Comparison of ENCODE assay signal across 1 cellular context in genomic region chr3:23219117-23219516, GRCh38.
TF ChIP-seq lines count a peak whose summit lies in the region.

No MANE protein-coding gene starts in this region.

TF ChIP-seq in liver, 16 proteins besides CTCF, POLR2A, EP300 and RAD21 (continued from another document):
- TF ChIP-seq MAX (IDR thresholded peaks at IDR 0.05) (no peak), YY1 (IDR thresholded peaks at IDR 0.05) (peak; percentile 40), GABPA (IDR thresholded peaks at IDR 0.05 in 1 of 2, conservative IDR thresholded peaks at IDR 0.05 in 1 of 2) (no peak), FOXA1 (IDR thresholded peaks at IDR 0.05) (no peak), JUND (IDR thresholded peaks at IDR 0.05) (no peak), EGR1 (IDR thresholded peaks at IDR 0.05; ENCODE audit: low read depth in 2 of 2) (no peak), TAF1 (conservative IDR thresholded peaks at IDR 0.05) (no peak)
- TF ChIP-seq, protein P1, sequence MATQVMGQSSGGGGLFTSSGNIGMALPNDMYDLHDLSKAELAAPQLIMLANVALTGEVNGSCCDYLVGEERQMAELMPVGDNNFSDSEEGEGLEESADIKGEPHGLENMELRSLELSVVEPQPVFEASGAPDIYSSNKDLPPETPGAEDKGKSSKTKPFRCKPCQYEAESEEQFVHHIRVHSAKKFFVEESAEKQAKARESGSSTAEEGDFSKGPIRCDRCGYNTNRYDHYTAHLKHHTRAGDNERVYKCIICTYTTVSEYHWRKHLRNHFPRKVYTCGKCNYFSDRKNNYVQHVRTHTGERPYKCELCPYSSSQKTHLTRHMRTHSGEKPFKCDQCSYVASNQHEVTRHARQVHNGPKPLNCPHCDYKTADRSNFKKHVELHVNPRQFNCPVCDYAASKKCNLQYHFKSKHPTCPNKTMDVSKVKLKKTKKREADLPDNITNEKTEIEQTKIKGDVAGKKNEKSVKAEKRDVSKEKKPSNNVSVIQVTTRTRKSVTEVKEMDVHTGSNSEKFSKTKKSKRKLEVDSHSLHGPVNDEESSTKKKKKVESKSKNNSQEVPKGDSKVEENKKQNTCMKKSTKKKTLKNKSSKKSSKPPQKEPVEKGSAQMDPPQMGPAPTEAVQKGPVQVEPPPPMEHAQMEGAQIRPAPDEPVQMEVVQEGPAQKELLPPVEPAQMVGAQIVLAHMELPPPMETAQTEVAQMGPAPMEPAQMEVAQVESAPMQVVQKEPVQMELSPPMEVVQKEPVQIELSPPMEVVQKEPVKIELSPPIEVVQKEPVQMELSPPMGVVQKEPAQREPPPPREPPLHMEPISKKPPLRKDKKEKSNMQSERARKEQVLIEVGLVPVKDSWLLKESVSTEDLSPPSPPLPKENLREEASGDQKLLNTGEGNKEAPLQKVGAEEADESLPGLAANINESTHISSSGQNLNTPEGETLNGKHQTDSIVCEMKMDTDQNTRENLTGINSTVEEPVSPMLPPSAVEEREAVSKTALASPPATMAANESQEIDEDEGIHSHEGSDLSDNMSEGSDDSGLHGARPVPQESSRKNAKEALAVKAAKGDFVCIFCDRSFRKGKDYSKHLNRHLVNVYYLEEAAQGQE (IDR thresholded peaks at IDR 0.05) = no peak
